13 cellular contexts compared by ENCODE assay signal in the genomic region with DNA sequence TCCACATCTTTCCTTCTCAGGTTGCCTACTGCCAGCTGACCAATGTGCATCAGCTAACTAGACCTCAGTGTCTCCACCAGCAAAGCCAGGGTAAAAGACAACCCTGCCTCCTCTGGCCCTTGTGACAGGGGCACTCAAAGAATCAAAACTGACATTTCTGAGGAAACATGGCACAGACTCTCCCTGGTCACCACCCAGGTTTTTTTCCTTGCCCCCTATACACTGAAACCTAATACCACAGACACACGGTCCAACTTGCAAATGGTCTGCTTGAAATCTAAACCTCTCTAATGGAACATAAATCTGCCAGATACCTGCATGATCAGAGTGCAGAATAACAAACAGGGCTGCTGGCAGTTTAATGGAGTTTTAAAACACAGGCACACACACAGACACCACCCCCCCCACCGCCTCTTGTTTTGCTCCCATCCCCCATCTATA. TPM values are rescaled to one million over a fixed set of nuclear protein-coding genes. Genes with fewer than 3 reads are reported as not detected.
DNase-seq lines count a peak whose midpoint lies in the region; ATAC-seq and TF ChIP-seq lines count a peak whose summit lies in the region.
"Had no signal": no experiment of that assay in that cellular context is flagged by ENCODE, and none has a peak within 500 bp of the region (broad histone marks: within the 10 kb centered on the region; RNA-seq: fewer than 3 reads in every experiment).

No MANE protein-coding gene starts in this region.

- no peak for ATAC-seq in memory B cell (ENCODE audit: low read depth)
- ATAC-seq in HG03521 (IDR thresholded peaks at IDR 0.05; ENCODE audit: unreplicated experiment): no peak
- no peak for ATAC-seq in HG03135 (IDR thresholded peaks at IDR 0.05; ENCODE audit: unreplicated experiment)

- TF ChIP-seq CTCF in 22Rv1 (IDR thresholded peaks at IDR 0.05) (no peak), RWPE1 (conservative IDR thresholded peaks at IDR 0.05; ENCODE audit: low read depth) (no peak)

- no peaks in the 10 kb centered on the region for H3K27me3 Mint-ChIP-seq in memory B cell
- H3K27me3 Mint-ChIP-seq: dendritic cell treated with granulocyte-macrophage colony-stimulating factor and Interleukin-4, amounts not matched to agents 40 ng/mL and 50 ng/mL, for 4 days had no signal

- DNase-seq in DMS153 (lab: John Stamatoyannopoulos, UW) (peak; percentile 43), RWPE1 (ENCODE audit: low spot score) (no peak), memory B cell (ENCODE audit: low spot score in 2 of 2) (no peak), H4 (ENCODE audit: low spot score) (no peak), NCI-H345 (lab: John Stamatoyannopoulos, UW) (no peak)
- DNase-seq: activated CD8-positive, alpha-beta memory T cell treated with anti-CD3 and anti-CD28 coated beads, Interleukin-2, amount 50 U/mL, for 48 hours; DND-41; H7; hypothalamus had no signal

- H3K27ac ChIP-seq in 22Rv1: peak overlapping the region; percentile 68
- peak overlapping the region; percentile 41; the same call in 1 of the 2 replicates for H3K27ac ChIP-seq in RWPE1

- H3K4me1 Mint-ChIP-seq in memory B cell: peaks cover 11% of the 10 kb centered on the region

- H3K27ac Mint-ChIP-seq in memory B cell: peak overlapping the region; percentile 59
- H3K27ac Mint-ChIP-seq: dendritic cell treated with granulocyte-macrophage colony-stimulating factor and Interleukin-4, amounts not matched to agents 40 ng/mL and 50 ng/mL, for 4 days had no signal

- no peaks in the 10 kb centered on the region for H3K9me3 Mint-ChIP-seq in memory B cell
- H3K9me3 Mint-ChIP-seq: dendritic cell treated with granulocyte-macrophage colony-stimulating factor and Interleukin-4, amounts not matched to agents 40 ng/mL and 50 ng/mL, for 4 days had no signal

- POLR2A ChIA-PET in RWPE1 (lab: Yijun Ruan, JAX; ENCODE audit: low non-redundant PET): no interaction called here

- CTCF ChIA-PET in RWPE1 (lab: Yijun Ruan, JAX): interaction anchor here (0.6 kb wide), 2 partner anchors 143 to 250 kb away, joined by 4 to 5 read pairs; no protein-coding TSS in a partner anchor

- H3K4me3 Mint-ChIP-seq in memory B cell: no peak overlapping the region
- H3K4me3 Mint-ChIP-seq: dendritic cell treated with granulocyte-macrophage colony-stimulating factor and Interleukin-4, amounts not matched to agents 40 ng/mL and 50 ng/mL, for 4 days had no signal

- peaks cover 8% of the 10 kb centered on the region for H3K36me3 Mint-ChIP-seq in memory B cell

RNA-seq across cellular contexts. Expression of a gene that starts 19.5 kb away (rescaled TPM):
- 0.14 and 1.2 TPM in 2 replicates for total RNA-seq in H4 (2014; rRNA removed; shearing (Covaris generic))

RNA-seq across cellular contexts. Expression of a gene that starts 49.3 kb away (rescaled TPM):
- total RNA-seq in H4 (2014; rRNA removed; shearing (Covaris generic)): 2.9 and 3.8 TPM in 2 replicates

RNA-seq across cellular contexts. Expression of a gene that starts 52.7 kb away (rescaled TPM):
- 10.8 and 11.7 TPM in 2 replicates for total RNA-seq in H4 (2014; rRNA removed; shearing (Covaris generic))
